8 cellular contexts compared by ENCODE assay signal in the genomic region with DNA sequence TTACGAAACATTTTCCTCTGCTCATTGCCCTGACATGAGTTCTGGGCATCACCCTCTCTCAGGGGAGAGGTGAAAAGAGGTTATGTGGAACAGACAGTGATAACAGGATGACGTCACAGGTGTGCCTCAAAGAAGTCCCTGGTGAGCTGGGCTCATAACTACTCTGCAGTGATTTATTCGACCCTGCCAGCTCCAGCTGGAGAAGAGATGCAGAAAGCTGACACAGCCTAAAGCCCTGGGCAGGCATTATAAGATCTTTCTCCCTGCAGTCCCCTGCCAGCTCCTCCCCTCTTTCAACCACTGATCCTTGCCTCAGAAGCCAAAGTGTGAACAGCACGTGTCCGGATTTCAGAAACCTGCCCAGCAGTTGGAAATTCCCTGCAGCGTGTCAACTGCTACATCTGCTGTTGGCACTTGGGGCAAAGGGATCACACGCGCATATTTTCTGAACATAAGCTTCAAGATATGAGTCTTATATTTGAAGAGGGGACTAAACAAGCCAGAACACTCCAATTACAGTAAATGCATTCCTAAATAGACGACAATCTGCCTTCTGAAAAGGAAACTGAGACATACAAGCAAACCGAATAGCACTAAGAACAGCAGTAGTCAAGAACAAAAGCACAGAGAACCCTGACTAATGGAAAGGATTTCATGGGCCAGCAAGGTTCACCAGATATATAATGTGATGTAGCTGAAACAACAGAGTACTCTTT.
DNase-seq lines count a peak whose midpoint lies in the region; ATAC-seq and FAIRE-seq lines count a peak whose summit lies in the region.

No MANE protein-coding gene starts in this region.

- intact Hi-C loops in CD4-positive, alpha-beta memory T cell (cut with micrococcal nuclease): no loop called here

- peak; percentile 67 to 89 (median 67) for DNase-seq in CD4-positive, alpha-beta memory T cell
- DNase-seq in HTR-8/SVneo (ENCODE audit: insufficient read length, low spot score) (no peak), left kidney (ENCODE audit: low read depth, low spot score) (peak; percentile 75), NCI-H187 treated with DMSO at 0.1 percent for 48 hours (lab: John Stamatoyannopoulos, UW) (no peak)
- DNase-seq in activated naive CD4-positive, alpha-beta T cell treated with anti-CD3 and anti-CD28 coated beads, Interleukin-2, amount 50 U/mL, for 72 hours (ENCODE audit: low spot score in 2 of 2): peak; percentile 45 to 65
- DNase-seq in stimulated activated CD8-positive, alpha-beta memory T cell treated with anti-CD3 and anti-CD28 coated beads, Interleukin-2, amount 100 ng/mL, for 48 hours (ENCODE audit: low read depth in 2 of 2): peak; percentile 38 to 39

- peaks cover 0 to 2% (median 0%) of the 10 kb centered on the region in 8 donors for H3K9me3 Mint-ChIP-seq in CD4-positive, alpha-beta memory T cell
- no peaks in the 10 kb centered on the region for H3K9me3 Mint-ChIP-seq in activated naive CD4-positive, alpha-beta T cell treated with anti-CD3 and anti-CD28 coated beads, Interleukin-2, amount 50 U/mL, for 72 hours

- FAIRE-seq in HTR-8/SVneo (lab: Jason Lieb, UNC): peak; percentile 36

- H3K4me3 ChIP-seq in CD4-positive, alpha-beta memory T cell (ENCODE audit: low read length in 2 of 2): no peak overlapping the region

- peak; percentile 78 to 83 for ATAC-seq in activated naive CD4-positive, alpha-beta T cell treated with anti-CD3 and anti-CD28 coated beads, Interleukin-2, amount 50 U/mL, for 72 hours
- no peak for ATAC-seq in HG03039 (IDR thresholded peaks at IDR 0.05; ENCODE audit: unreplicated experiment)
- no peak for ATAC-seq in HG03280 (IDR thresholded peaks at IDR 0.05; ENCODE audit: unreplicated experiment)

- H3K27ac ChIP-seq in CD4-positive, alpha-beta memory T cell (ENCODE audit: low read depth, low read length): peak overlapping the region; percentile 56

- peaks cover 20% of the 10 kb centered on the region for H3K4me1 ChIP-seq in CD4-positive, alpha-beta memory T cell (ENCODE audit: insufficient read depth, low read length)

- H3K27ac Mint-ChIP-seq in CD4-positive, alpha-beta memory T cell: peak overlapping the region; percentile 79 to 95 (median 90)
- H3K27ac Mint-ChIP-seq in activated naive CD4-positive, alpha-beta T cell treated with anti-CD3 and anti-CD28 coated beads, Interleukin-2, amount 50 U/mL, for 72 hours: peak overlapping the region; percentile 80 to 90

- no peaks in the 10 kb centered on the region for H3K27me3 Mint-ChIP-seq in CD4-positive, alpha-beta memory T cell

- H3K9me3 ChIP-seq in CD4-positive, alpha-beta memory T cell (ENCODE audit: control insufficient read depth in 1 of 2, low read length in 2 of 2): no peaks in the 10 kb centered on the region

- peaks cover 3 to 25% of the 10 kb centered on the region in 2 donors for H3K36me3 Mint-ChIP-seq in CD4-positive, alpha-beta memory T cell
- H3K36me3 Mint-ChIP-seq in activated naive CD4-positive, alpha-beta T cell treated with anti-CD3 and anti-CD28 coated beads, Interleukin-2, amount 50 U/mL, for 72 hours: peaks cover 0 to 15% of the 10 kb centered on the region in 2 donors

- H3K4me1 Mint-ChIP-seq in CD4-positive, alpha-beta memory T cell: peaks cover 28 to 42% (median 32%) of the 10 kb centered on the region in 4 donors

- POLR2A ChIA-PET in CD4-positive, alpha-beta memory T cell (lab: Charles Lee; ENCODE audit: partially characterized antibody): interaction anchor here (0.8 to 1.6 kb wide), 8 partner anchors 8 to 167 kb away, joined by 3 to 10 read pairs (median 4); no protein-coding TSS in a partner anchor

- CTCF ChIA-PET in CD4-positive, alpha-beta memory T cell (lab: Charles Lee; ENCODE audit: partially characterized antibody): interaction anchor here (0.6 to 3.0 kb wide), 4 partner anchors 13 to 169 kb away, joined by 3 to 13 read pairs (median 8); a partner anchor contains a TSS

- H3K36me3 ChIP-seq in CD4-positive, alpha-beta memory T cell (ENCODE audit: insufficient read depth, low read length): no peaks in the 10 kb centered on the region

- peak overlapping the region; percentile 18 to 71 (median 62) for H3K4me3 Mint-ChIP-seq in CD4-positive, alpha-beta memory T cell

- H3K27me3 ChIP-seq in CD4-positive, alpha-beta memory T cell (ENCODE audit: insufficient read depth, low read length): no peaks in the 10 kb centered on the region

Comparison
In these comparisons a context has a peak if more than half of its experiments do, and no peak if none do; other contexts are left out.
1. DNase-seq: peak in CD4-positive, alpha-beta memory T cell (5 of 5), activated naive CD4-positive, alpha-beta T cell treated with anti-CD3 and anti-CD28 coated beads, Interleukin-2, amount 50 U/mL, for 72 hours (2 of 2), left kidney (single experiment) and stimulated activated CD8-positive, alpha-beta memory T cell treated with anti-CD3 and anti-CD28 coated beads, Interleukin-2, amount 100 ng/mL, for 48 hours (2 of 2); none in HTR-8/SVneo (single experiment) and NCI-H187 treated with DMSO at 0.1 percent for 48 hours (single experiment).
2. ATAC-seq: peak in activated naive CD4-positive, alpha-beta T cell treated with anti-CD3 and anti-CD28 coated beads, Interleukin-2, amount 50 U/mL, for 72 hours (2 of 2); none in HG03039 (single experiment) and HG03280 (single experiment).